In the genomic region with DNA sequence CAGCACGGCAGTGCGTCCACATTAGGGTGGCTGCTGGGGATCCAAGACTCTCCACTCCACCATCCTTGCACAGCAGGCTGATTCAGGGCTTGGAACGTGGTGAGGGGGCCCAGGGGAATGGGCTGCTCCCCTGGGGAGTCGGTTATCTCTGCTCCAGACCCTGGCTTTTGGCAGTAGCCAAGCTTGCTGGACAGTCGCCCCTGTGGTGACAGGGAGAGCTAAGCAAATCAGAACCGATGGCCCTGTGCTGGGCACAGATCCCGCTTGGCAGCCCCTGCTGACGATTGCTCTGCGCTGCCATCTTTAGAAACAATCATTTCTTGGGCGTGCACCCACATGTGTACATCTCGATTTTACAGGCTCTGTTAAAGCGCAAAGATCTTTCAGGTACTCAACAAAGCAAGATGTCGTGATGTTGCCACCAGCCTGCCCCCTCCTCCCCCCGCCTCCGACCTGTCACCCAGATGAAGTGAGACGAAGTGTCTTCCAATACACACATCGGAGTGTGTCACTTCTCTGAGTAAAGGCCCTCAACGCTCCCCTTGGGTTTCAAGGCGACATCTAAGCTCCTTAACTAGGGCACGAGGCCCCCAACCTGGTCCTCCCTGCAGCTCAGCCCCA, we compare ENCODE assay signal across 1 cellular context.
TF ChIP-seq lines count a peak whose summit lies in the region.

No MANE protein-coding gene starts in this region.

TF ChIP-seq in HCT116, 20 proteins besides CTCF, POLR2A, EP300 and RAD21 (continued from another document):
- TF ChIP-seq TCF7L2 (IDR thresholded peaks at IDR 0.05; ENCODE audit: borderline replicate concordance, extremely low read depth, insufficient read depth, insufficient read length) (no peak), ZFX (IDR thresholded peaks at IDR 0.05) (no peak), CEBPB (IDR thresholded peaks at IDR 0.05; ENCODE audit: low read depth) (no peak), ZNF274 (IDR thresholded peaks at IDR 0.05; ENCODE audit: low read depth, low read length) (no peak), CBX3 (IDR thresholded peaks at IDR 0.05; ENCODE audit: low read depth) (no peak), JUND (IDR thresholded peaks at IDR 0.05) (no peak), SRF (IDR thresholded peaks at IDR 0.05; ENCODE audit: low read depth) (no peak), EZH2 (IDR thresholded peaks at IDR 0.05) (no peak), EZH2phosphoT487 (IDR thresholded peaks at IDR 0.05; ENCODE audit: borderline replicate concordance) (no peak), YY1 (IDR thresholded peaks at IDR 0.05; ENCODE audit: extremely low read depth, insufficient replicate concordance, low read depth, low read length) (no peak), SIN3A (IDR thresholded peaks at IDR 0.05; ENCODE audit: low read depth) (no peak), ELF1 (IDR thresholded peaks at IDR 0.05; ENCODE audit: borderline replicate concordance, low read depth) (no peak)
- TF ChIP-seq, protein P1, sequence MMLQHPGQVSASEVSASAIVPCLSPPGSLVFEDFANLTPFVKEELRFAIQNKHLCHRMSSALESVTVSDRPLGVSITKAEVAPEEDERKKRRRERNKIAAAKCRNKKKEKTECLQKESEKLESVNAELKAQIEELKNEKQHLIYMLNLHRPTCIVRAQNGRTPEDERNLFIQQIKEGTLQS (IDR thresholded peaks at IDR 0.05): no peak
- TF ChIP-seq, protein P2, sequence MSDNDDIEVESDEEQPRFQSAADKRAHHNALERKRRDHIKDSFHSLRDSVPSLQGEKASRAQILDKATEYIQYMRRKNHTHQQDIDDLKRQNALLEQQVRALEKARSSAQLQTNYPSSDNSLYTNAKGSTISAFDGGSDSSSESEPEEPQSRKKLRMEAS (IDR thresholded peaks at IDR 0.05): no peak
- TF ChIP-seq, protein P3, sequence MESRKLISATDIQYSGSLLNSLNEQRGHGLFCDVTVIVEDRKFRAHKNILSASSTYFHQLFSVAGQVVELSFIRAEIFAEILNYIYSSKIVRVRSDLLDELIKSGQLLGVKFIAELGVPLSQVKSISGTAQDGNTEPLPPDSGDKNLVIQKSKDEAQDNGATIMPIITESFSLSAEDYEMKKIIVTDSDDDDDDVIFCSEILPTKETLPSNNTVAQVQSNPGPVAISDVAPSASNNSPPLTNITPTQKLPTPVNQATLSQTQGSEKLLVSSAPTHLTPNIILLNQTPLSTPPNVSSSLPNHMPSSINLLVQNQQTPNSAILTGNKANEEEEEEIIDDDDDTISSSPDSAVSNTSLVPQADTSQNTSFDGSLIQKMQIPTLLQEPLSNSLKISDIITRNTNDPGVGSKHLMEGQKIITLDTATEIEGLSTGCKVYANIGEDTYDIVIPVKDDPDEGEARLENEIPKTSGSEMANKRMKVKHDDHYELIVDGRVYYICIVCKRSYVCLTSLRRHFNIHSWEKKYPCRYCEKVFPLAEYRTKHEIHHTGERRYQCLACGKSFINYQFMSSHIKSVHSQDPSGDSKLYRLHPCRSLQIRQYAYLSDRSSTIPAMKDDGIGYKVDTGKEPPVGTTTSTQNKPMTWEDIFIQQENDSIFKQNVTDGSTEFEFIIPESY (IDR thresholded peaks at IDR 0.05; ENCODE audit: extremely low read depth, insufficient replicate concordance, low read length): no peak
